33 cellular contexts compared by ENCODE assay signal in the genomic region with DNA sequence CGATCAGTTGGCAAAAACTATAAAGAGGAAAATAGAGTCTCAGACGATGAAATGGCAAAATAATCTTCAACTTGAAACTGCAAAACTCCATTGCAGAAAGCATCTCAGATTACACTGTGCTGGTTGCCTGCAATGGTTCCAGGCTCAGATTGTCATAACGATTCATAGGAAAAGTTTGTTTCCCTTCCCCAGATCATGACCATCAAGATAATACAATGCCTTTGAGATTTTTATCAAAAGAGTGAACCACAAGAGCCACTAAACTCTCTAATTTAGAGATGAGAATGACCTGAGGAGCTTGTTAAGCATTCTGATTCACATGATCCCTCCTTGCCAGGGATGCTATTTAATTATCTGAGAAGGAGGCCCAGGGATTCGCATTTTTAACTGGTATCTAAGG. TPM values are rescaled to one million over a fixed set of nuclear protein-coding genes. Genes with fewer than 3 reads are reported as not detected.
"Had no signal": no experiment of that assay in that cellular context is flagged by ENCODE, and none has a peak within 500 bp of the region (broad histone marks: within the 10 kb centered on the region; RNA-seq: fewer than 3 reads in every experiment).

No MANE protein-coding gene starts in this region.

- DNase-seq: activated CD4-positive, alpha-beta T cell treated with anti-CD3 and anti-CD28 coated beads for 1 hour; activated CD4-positive, alpha-beta T cell treated with anti-CD3 and anti-CD28 coated beads for 48 hours; activated CD4-positive, alpha-beta T cell treated with anti-CD3 and anti-CD28 coated beads, Interleukin-2, amount 50 U/mL, for 48 hours; activated CD4-positive, CD25-positive, alpha-beta regulatory T cell; activated CD8-positive, alpha-beta T cell treated with anti-CD3 and anti-CD28 coated beads, Interleukin-2, amount 10 ng/mL, durations not matched to agents 7 days and 5 days; activated gamma-delta T cell; activated naive CD4-positive, alpha-beta T cell treated with Interleukin-2 at 50 U/mL for 16 hours; activated T-cell treated with anti-CD3 and anti-CD28 coated beads, Interleukin-2, amount 50 U/mL, for 24 hours; adrenal gland; central memory CD4-positive, alpha-beta T cell; Kasumi-1; MM.1S; MV-4-11; NCI-H1092; NCI-H1436 treated with DMSO at 0.1 percent for 48 hours; NCI-H1694 treated with DMSO at 0.1 percent for 48 hours; NCI-H2029; NCI-H510A; NCI-H526; NCI-H748 treated with DMSO at 0.1 percent for 48 hours; NK-92 treated with Interleukin-12 subunit alpha and Interleukin-12 subunit beta, amount 100 ng/mL, for 24 hours; PC-9; Right ventricle myocardium superior; T-cell; T-helper 17 cell; WERI-Rb-1 had no signal

- H3K27ac Mint-ChIP-seq: activated CD8-positive, alpha-beta T cell treated with anti-CD3 and anti-CD28 coated beads, Interleukin-2, amount 10 ng/mL, durations not matched to agents 7 days and 5 days; activated naive CD4-positive, alpha-beta T cell treated with anti-CD3 and anti-CD28 coated beads, Interleukin-2, amount 50 U/mL, for 24 hours; activated T-cell treated with anti-CD3 and anti-CD28 coated beads, Interleukin-2, amount 50 U/mL, for 24 hours; activated T-helper 2 cell treated with anti-CD3 and anti-CD28 coated beads, Interferon-gamma antibody, Interleukin-2, Interleukin-4, amounts not matched to agents 10 μg/mL and 5 μg/mL and 100 μg/mL, durations not matched to agents 14 hours and 24 hours and 36 hours; brain; T-cell; T-helper 17 cell had no signal

- H3K4me3 Mint-ChIP-seq: activated CD8-positive, alpha-beta T cell treated with anti-CD3 and anti-CD28 coated beads, Interleukin-2, amount 10 ng/mL, durations not matched to agents 7 days and 5 days; activated naive CD4-positive, alpha-beta T cell treated with anti-CD3 and anti-CD28 coated beads, Interleukin-2, amount 50 U/mL, for 24 hours; activated T-cell treated with anti-CD3 and anti-CD28 coated beads, Interleukin-2, amount 50 U/mL, for 24 hours; brain; T-cell; T-helper 17 cell had no signal

- H3K36me3 Mint-ChIP-seq: brain had no signal

- H3K4me2 ChIP-seq: PC-9 had no signal

- H3K4me3 ChIP-seq: adrenal gland, PC-9, SK-N-MC had no signal

- H3K27ac ChIP-seq: adrenal gland, PC-9, SK-N-MC, WERI-Rb-1 had no signal

- H2AFZ ChIP-seq: PC-9 had no signal

- H3K9me3 ChIP-seq: adrenal gland had no signal

- FAIRE-seq: colon, RCC 7860 had no signal

- H3K27me3 Mint-ChIP-seq: activated naive CD4-positive, alpha-beta T cell treated with anti-CD3 and anti-CD28 coated beads, Interleukin-2, amount 50 U/mL, for 24 hours; activated T-cell treated with anti-CD3 and anti-CD28 coated beads, Interleukin-2, amount 50 U/mL, for 24 hours; T-cell; T-helper 17 cell had no signal

- H3K27me3 ChIP-seq: adrenal gland had no signal

- ATAC-seq: activated CD8-positive, alpha-beta T cell treated with anti-CD3 and anti-CD28 coated beads, Interleukin-2, amount 10 ng/mL, durations not matched to agents 7 days and 5 days; T-cell; T-helper 17 cell had no signal

- H3K36me3 ChIP-seq: adrenal gland, WERI-Rb-1 had no signal

- H3K4me1 Mint-ChIP-seq: brain had no signal

RNA-seq across cellular contexts. Expression of gene ITGA1, which starts 52.6 kb away (rescaled TPM):
- total RNA-seq: OCI-LY7 had no signal
